1 cellular context compared by ENCODE assay signal in genomic region chr15:40769310-40770146, GRCh38.
A peak's percentile ranks its signal among the peaks of the same experiment; 100 is the strongest.
TF ChIP-seq lines count a peak whose summit lies in the region.

A gene with protein sequence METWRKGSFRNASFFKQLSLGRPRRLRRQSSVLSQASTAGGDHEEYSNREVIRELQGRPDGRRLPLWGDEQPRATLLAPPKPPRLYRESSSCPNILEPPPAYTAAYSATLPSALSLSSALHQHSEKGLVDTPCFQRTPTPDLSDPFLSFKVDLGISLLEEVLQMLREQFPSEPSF (plus strand): TSS chr15:40769980. CDS start chr15:40770496, 516 bp downstream.

TF ChIP-seq in K562, 482 proteins besides CTCF, POLR2A, EP300 and RAD21 (continued from another document):
- TF ChIP-seq, protein P1, sequence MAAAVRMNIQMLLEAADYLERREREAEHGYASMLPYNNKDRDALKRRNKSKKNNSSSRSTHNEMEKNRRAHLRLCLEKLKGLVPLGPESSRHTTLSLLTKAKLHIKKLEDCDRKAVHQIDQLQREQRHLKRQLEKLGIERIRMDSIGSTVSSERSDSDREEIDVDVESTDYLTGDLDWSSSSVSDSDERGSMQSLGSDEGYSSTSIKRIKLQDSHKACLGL (CRISPR knock-in tag; IDR thresholded peaks at IDR 0.05; ENCODE audit: borderline replicate concordance, poor library complexity, severe bottlenecking), result no peak
- TF ChIP-seq NFIC (IDR thresholded peaks at IDR 0.05), result peak; percentile 22; the same call in 1 of the 2 replicates
- TF ChIP-seq, protein P2, sequence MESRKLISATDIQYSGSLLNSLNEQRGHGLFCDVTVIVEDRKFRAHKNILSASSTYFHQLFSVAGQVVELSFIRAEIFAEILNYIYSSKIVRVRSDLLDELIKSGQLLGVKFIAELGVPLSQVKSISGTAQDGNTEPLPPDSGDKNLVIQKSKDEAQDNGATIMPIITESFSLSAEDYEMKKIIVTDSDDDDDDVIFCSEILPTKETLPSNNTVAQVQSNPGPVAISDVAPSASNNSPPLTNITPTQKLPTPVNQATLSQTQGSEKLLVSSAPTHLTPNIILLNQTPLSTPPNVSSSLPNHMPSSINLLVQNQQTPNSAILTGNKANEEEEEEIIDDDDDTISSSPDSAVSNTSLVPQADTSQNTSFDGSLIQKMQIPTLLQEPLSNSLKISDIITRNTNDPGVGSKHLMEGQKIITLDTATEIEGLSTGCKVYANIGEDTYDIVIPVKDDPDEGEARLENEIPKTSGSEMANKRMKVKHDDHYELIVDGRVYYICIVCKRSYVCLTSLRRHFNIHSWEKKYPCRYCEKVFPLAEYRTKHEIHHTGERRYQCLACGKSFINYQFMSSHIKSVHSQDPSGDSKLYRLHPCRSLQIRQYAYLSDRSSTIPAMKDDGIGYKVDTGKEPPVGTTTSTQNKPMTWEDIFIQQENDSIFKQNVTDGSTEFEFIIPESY (CRISPR knock-in tag; IDR thresholded peaks at IDR 0.05), result peak; percentile 54
- TF ChIP-seq, protein P3, sequence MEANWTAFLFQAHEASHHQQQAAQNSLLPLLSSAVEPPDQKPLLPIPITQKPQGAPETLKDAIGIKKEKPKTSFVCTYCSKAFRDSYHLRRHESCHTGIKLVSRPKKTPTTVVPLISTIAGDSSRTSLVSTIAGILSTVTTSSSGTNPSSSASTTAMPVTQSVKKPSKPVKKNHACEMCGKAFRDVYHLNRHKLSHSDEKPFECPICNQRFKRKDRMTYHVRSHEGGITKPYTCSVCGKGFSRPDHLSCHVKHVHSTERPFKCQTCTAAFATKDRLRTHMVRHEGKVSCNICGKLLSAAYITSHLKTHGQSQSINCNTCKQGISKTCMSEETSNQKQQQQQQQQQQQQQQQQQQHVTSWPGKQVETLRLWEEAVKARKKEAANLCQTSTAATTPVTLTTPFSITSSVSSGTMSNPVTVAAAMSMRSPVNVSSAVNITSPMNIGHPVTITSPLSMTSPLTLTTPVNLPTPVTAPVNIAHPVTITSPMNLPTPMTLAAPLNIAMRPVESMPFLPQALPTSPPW (CRISPR knock-in tag; IDR thresholded peaks at IDR 0.05), result peak; percentile 17; the same call in 1 of the 2 replicates
- TF ChIP-seq, protein P4, sequence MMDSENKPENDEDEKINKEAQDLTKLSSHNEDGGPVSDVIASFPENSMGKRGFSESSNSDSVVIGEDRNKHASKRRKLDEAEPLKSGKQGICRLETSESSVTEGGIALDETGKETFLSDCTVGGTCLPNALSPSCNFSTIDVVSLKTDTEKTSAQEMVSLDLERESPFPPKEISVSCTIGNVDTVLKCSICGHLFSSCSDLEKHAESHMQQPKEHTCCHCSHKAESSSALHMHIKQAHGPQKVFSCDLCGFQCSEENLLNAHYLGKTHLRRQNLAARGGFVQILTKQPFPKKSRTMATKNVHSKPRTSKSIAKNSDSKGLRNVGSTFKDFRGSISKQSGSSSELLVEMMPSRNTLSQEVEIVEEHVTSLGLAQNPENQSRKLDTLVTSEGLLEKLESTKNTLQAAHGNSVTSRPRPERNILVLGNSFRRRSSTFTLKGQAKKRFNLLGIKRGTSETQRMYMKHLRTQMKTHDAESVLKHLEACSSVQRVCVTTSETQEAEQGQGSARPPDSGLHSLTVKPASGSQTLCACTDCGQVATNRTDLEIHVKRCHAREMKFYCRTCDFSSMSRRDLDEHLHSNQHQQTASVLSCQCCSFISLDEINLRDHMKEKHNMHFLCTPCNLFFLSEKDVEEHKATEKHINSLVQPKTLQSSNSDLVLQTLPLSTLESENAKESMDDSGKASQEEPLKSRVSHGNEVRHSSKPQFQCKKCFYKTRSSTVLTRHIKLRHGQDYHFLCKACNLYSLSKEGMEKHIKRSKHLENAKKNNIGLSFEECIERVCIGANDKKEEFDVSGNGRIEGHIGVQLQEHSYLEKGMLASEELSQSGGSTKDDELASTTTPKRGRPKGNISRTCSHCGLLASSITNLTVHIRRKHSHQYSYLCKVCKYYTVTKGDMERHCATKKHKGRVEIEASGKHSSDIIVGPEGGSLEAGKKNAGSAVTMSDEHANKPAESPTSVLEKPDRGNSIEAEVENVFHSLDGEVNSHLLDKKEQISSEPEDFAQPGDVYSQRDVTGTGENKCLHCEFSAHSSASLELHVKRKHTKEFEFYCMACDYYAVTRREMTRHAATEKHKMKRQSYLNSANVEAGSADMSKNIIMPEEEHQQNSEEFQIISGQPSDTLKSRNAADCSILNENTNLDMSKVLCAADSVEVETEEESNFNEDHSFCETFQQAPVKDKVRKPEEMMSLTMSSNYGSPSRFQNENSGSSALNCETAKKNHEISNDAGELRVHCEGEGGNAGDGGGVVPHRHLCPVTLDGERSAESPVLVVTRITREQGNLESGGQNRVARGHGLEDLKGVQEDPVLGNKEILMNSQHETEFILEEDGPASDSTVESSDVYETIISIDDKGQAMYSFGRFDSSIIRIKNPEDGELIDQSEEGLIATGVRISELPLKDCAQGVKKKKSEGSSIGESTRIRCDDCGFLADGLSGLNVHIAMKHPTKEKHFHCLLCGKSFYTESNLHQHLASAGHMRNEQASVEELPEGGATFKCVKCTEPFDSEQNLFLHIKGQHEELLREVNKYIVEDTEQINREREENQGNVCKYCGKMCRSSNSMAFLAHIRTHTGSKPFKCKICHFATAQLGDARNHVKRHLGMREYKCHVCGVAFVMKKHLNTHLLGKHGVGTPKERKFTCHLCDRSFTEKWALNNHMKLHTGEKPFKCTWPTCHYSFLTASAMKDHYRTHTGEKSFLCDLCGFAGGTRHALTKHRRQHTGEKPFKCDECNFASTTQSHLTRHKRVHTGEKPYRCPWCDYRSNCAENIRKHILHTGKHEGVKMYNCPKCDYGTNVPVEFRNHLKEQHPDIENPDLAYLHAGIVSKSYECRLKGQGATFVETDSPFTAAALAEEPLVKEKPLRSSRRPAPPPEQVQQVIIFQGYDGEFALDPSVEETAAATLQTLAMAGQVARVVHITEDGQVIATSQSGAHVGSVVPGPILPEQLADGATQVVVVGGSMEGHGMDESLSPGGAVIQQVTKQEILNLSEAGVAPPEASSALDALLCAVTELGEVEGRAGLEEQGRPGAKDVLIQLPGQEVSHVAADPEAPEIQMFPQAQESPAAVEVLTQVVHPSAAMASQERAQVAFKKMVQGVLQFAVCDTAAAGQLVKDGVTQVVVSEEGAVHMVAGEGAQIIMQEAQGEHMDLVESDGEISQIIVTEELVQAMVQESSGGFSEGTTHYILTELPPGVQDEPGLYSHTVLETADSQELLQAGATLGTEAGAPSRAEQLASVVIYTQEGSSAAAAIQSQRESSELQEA (IDR thresholded peaks at IDR 0.05; ENCODE audit: low read depth), result no peak
- peak; percentile 47 for TF ChIP-seq POLR2G (IDR thresholded peaks at IDR 0.05; ENCODE audit: low read depth, low read length)
